ENCODE assay signal across 20 cellular contexts in genomic region chr1:90613371-90613770, GRCh38.
"Had no signal": no experiment of that assay in that cellular context is flagged by ENCODE, and none has a peak within 500 bp of the region (broad histone marks: within the 10 kb centered on the region; RNA-seq: fewer than 3 reads in every experiment).

No MANE protein-coding gene starts in this region.

- H3K27ac ChIP-seq: brain microvascular endothelial cell, left lung, pancreas had no signal

- ATAC-seq: left lung; pancreas; sciatic nerve; stimulated activated naive CD8-positive, alpha-beta T cell treated with anti-CD3 and anti-CD28 coated beads, Interleukin-15, Interleukin-2, amounts not matched to agents 100 U/mL and 50 U/mL, for 24 hours had no signal

- H3K4me1 ChIP-seq: left lung, pancreas had no signal

- H3K4me3 ChIP-seq: left lung, pancreas had no signal

- DNase-seq: activated CD4-positive, alpha-beta T cell treated with anti-CD3 and anti-CD28 coated beads, Interleukin-2, amount 50 U/mL, for 1 hour; activated CD4-positive, CD25-positive, alpha-beta regulatory T cell; activated naive CD4-positive, alpha-beta T cell; activated naive CD8-positive, alpha-beta T cell treated with anti-CD3 and anti-CD28 coated beads, Interleukin-2, amount 10 ng/mL, durations not matched to agents 7 days and 5 days; activated T-cell treated with anti-CD3 and anti-CD28 coated beads for 4 hours; anterior cingulate cortex; brain microvascular endothelial cell; effector memory CD4-positive, alpha-beta T cell; foreskin fibroblast; hypothalamus; kidney; left lung; mammary epithelial cell; naive B cell; pancreas; stimulated activated naive CD8-positive, alpha-beta T cell treated with anti-CD3 and anti-CD28 coated beads, Interleukin-15, Interleukin-2, amounts not matched to agents 100 U/mL and 50 U/mL, for 24 hours; trophoblast cell had no signal

- H3K4me1 Mint-ChIP-seq: activated naive CD8-positive, alpha-beta T cell treated with anti-CD3 and anti-CD28 coated beads, Interleukin-2, amount 10 ng/mL, durations not matched to agents 7 days and 5 days; central memory CD8-positive, alpha-beta T cell; naive B cell had no signal

- H3K36me3 Mint-ChIP-seq: activated naive CD8-positive, alpha-beta T cell treated with anti-CD3 and anti-CD28 coated beads, Interleukin-2, amount 10 ng/mL, durations not matched to agents 7 days and 5 days; naive B cell had no signal

- H3K36me3 ChIP-seq: brain microvascular endothelial cell, left lung, pancreas had no signal

- H3K27me3 ChIP-seq: brain microvascular endothelial cell, left lung, pancreas had no signal

- H3K27ac Mint-ChIP-seq: activated naive CD8-positive, alpha-beta T cell treated with anti-CD3 and anti-CD28 coated beads, Interleukin-2, amount 10 ng/mL, durations not matched to agents 7 days and 5 days; dendritic cell treated with granulocyte-macrophage colony-stimulating factor and Interleukin-4, amounts not matched to agents 40 ng/mL and 50 ng/mL, for 4 days had no signal

- H3K9me3 ChIP-seq: left lung, pancreas had no signal

- H3K27me3 Mint-ChIP-seq: dendritic cell treated with granulocyte-macrophage colony-stimulating factor and Interleukin-4, amounts not matched to agents 40 ng/mL and 50 ng/mL, for 4 days had no signal

- H3K4me3 Mint-ChIP-seq: activated naive CD8-positive, alpha-beta T cell treated with anti-CD3 and anti-CD28 coated beads, Interleukin-2, amount 10 ng/mL, durations not matched to agents 7 days and 5 days; central memory CD8-positive, alpha-beta T cell; dendritic cell treated with granulocyte-macrophage colony-stimulating factor and Interleukin-4, amounts not matched to agents 40 ng/mL and 50 ng/mL, for 4 days had no signal

- H3K9me3 Mint-ChIP-seq: activated naive CD8-positive, alpha-beta T cell treated with anti-CD3 and anti-CD28 coated beads, Interleukin-2, amount 10 ng/mL, durations not matched to agents 7 days and 5 days; central memory CD8-positive, alpha-beta T cell; dendritic cell treated with granulocyte-macrophage colony-stimulating factor and Interleukin-4, amounts not matched to agents 40 ng/mL and 50 ng/mL, for 4 days had no signal
